ENCODE assay signal across 8 cellular contexts in genomic region chr6:160030103-160030502, GRCh38.
A peak's percentile ranks its signal among the peaks of the same experiment; 100 is the strongest.
DNase-seq lines count a peak whose midpoint lies in the region; ATAC-seq and TF ChIP-seq lines count a peak whose summit lies in the region.

No MANE protein-coding gene starts in this region.

- H3K36me3 Mint-ChIP-seq in nephron (ENCODE audit: low read depth) = peaks cover 74% of the 10 kb centered on the region

- DNase-seq in G401 (ENCODE audit: low spot score) (peak; percentile 13), Peyer's patch (peak in 2 of 3 donors; percentile 19 to 66), fibroblast of mammary gland (ENCODE audit: low read depth) (peak; percentile 97), SW480 (ENCODE audit: low spot score) (no peak), NCI-H1048 (lab: John Stamatoyannopoulos, UW) (no peak)
- DNase-seq in stimulated activated CD4-positive, alpha-beta T cell treated with anti-CD3 and anti-CD28 coated beads, Interleukin-12 subunit alpha, Interleukin-12 subunit beta, amount 100 ng/mL, for 4 hours = no peak

- no peaks in the 10 kb centered on the region for H3K27me3 ChIP-seq in Peyer's patch

- TF ChIP-seq CTCF in Peyer's patch (IDR thresholded peaks at IDR 0.05) (no peak), fibroblast of mammary gland (conservative IDR thresholded peaks at IDR 0.05; ENCODE audit: control insufficient read depth, insufficient read depth, low read depth, low read length) (peak; percentile 3), nephron (IDR thresholded peaks at IDR 0.05; ENCODE audit: unreplicated experiment in 3 of 3) (no peak)

- H3K4me3 Mint-ChIP-seq in nephron = peak overlapping the region; percentile 27 to 58 (median 36)

- peak overlapping the region in 1 of 4 donors; percentile 46 for H3K27ac ChIP-seq in Peyer's patch

- in situ Hi-C loops in G401 (cut with HindIII; ENCODE audit: low sequenced_read_pairs) = no loop called here

- no peaks in the 10 kb centered on the region for H3K27me3 Mint-ChIP-seq in nephron (ENCODE audit: low read depth)

- no peaks in the 10 kb centered on the region for H3K9me3 ChIP-seq in Peyer's patch

- H3K9me3 Mint-ChIP-seq in nephron = no peaks in the 10 kb centered on the region

- no peak for TF ChIP-seq POLR2A in Peyer's patch (IDR thresholded peaks at IDR 0.05)

- H3K36me3 ChIP-seq in Peyer's patch = peaks cover 0 to 86% (median 0%) of the 10 kb centered on the region in 3 donors

- H3K4me3 ChIP-seq in Peyer's patch = no peak overlapping the region
- H3K4me3 ChIP-seq in fibroblast of mammary gland (ENCODE audit: control insufficient read depth, low read depth, low read length) = no peak overlapping the region

- no peak for ATAC-seq in HG03135 (IDR thresholded peaks at IDR 0.05; ENCODE audit: unreplicated experiment)

- H3K27ac Mint-ChIP-seq in nephron = peak overlapping the region; percentile 95 to 98 (median 96)

- peaks cover 51% of the 10 kb centered on the region for H3K4me1 Mint-ChIP-seq in nephron

- H3K4me1 ChIP-seq in Peyer's patch = peaks cover 0 to 8% (median 0%) of the 10 kb centered on the region in 4 donors

Comparison
In these comparisons a context has a peak if more than half of its experiments do, and no peak if none do; other contexts are left out.
1. DNase-seq: peak in G401 (single experiment), Peyer's patch (2 of 3) and fibroblast of mammary gland (single experiment); none in SW480 (single experiment), NCI-H1048 (single experiment) and stimulated activated CD4-positive, alpha-beta T cell treated with anti-CD3 and anti-CD28 coated beads, Interleukin-12 subunit alpha, Interleukin-12 subunit beta, amount 100 ng/mL, for 4 hours (single experiment).